In the genomic region with DNA sequence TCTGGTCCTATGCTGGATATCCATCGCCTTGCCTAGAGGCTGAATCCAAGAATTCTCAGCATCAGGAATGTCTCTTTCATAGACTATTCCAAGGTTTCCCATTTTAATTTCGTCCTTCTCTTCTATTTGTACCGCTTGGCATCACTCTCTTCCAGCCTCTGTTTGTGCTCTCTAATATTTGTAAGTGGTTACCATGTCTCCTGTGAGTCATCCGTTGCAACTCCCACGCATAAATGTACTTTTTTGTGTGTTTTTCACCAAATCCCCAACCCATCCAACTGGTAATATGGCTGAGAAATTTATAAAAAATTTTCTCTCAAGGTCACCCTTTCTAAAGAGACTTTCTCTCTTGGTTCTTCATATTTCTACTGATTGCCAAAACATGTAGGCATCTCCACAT, we compare ENCODE assay signal across 1 cellular context.
A peak's percentile ranks its signal among the peaks of the same experiment; 100 is the strongest.
TF ChIP-seq lines count a peak whose summit lies in the region.

No MANE protein-coding gene starts in this region.

TF ChIP-seq in K562, 482 proteins besides CTCF, POLR2A, EP300 and RAD21 (continued from another document):
- TF ChIP-seq, protein P1, sequence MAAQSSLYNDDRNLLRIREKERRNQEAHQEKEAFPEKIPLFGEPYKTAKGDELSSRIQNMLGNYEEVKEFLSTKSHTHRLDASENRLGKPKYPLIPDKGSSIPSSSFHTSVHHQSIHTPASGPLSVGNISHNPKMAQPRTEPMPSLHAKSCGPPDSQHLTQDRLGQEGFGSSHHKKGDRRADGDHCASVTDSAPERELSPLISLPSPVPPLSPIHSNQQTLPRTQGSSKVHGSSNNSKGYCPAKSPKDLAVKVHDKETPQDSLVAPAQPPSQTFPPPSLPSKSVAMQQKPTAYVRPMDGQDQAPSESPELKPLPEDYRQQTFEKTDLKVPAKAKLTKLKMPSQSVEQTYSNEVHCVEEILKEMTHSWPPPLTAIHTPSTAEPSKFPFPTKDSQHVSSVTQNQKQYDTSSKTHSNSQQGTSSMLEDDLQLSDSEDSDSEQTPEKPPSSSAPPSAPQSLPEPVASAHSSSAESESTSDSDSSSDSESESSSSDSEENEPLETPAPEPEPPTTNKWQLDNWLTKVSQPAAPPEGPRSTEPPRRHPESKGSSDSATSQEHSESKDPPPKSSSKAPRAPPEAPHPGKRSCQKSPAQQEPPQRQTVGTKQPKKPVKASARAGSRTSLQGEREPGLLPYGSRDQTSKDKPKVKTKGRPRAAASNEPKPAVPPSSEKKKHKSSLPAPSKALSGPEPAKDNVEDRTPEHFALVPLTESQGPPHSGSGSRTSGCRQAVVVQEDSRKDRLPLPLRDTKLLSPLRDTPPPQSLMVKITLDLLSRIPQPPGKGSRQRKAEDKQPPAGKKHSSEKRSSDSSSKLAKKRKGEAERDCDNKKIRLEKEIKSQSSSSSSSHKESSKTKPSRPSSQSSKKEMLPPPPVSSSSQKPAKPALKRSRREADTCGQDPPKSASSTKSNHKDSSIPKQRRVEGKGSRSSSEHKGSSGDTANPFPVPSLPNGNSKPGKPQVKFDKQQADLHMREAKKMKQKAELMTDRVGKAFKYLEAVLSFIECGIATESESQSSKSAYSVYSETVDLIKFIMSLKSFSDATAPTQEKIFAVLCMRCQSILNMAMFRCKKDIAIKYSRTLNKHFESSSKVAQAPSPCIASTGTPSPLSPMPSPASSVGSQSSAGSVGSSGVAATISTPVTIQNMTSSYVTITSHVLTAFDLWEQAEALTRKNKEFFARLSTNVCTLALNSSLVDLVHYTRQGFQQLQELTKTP (IDR thresholded peaks at IDR 0.05; ENCODE audit: low read depth in 1 of 2, partially characterized antibody in 2 of 2), result no peak
- TF ChIP-seq, protein P2, sequence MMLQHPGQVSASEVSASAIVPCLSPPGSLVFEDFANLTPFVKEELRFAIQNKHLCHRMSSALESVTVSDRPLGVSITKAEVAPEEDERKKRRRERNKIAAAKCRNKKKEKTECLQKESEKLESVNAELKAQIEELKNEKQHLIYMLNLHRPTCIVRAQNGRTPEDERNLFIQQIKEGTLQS (IDR thresholded peaks at IDR 0.05), result peak; percentile 55
- TF ChIP-seq, protein P2 (CRISPR knock-in tag; conservative IDR thresholded peaks at IDR 0.05), result no peak
TF ChIP-seq in K562: peak in this region for 6.
